ENCODE assay signal across 21 cellular contexts in the genomic region with DNA sequence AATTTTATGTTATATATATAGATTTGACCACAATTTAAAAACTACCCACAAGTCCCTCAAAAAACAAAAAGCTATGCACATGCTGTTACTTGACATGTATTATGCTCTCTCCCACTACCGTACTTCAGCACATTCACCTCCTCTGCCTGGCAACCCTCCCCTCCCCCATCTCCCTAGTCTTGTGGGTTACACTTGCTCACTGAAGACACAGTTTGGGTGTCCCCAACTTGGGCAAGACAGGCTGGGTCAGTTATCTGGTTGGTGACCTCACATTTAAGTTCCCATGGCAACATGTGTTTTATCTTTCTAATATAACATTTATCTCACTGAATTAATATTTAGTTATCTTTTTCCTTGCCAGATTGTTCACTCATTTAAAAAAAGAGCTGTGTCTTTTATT. TPM values are rescaled to one million over a fixed set of nuclear protein-coding genes. Genes with fewer than 3 reads are reported as not detected.
DNase-seq lines count a peak whose midpoint lies in the region; ATAC-seq and TF ChIP-seq lines count a peak whose summit lies in the region.
"Had no signal": no experiment of that assay in that cellular context is flagged by ENCODE, and none has a peak within 500 bp of the region (broad histone marks: within the 10 kb centered on the region; RNA-seq: fewer than 3 reads in every experiment).

No MANE protein-coding gene starts in this region.

- H3K9ac ChIP-seq in HUES48 (ENCODE audit: low read depth, low read length) = no peak overlapping the region
- no peak overlapping the region for H3K9ac ChIP-seq in smooth muscle cell (ENCODE audit: low read depth)

- H3K27me3 ChIP-seq in H7 (ENCODE audit: control insufficient read depth, insufficient read depth, low read length) (no peaks in the 10 kb centered on the region), HUES48 (ENCODE audit: control insufficient read depth, insufficient read depth, low read length) (no peaks in the 10 kb centered on the region), smooth muscle cell (ENCODE audit: low read depth) (no peaks in the 10 kb centered on the region), MG63 (no peaks in the 10 kb centered on the region)

- no peak overlapping the region for H3K4me2 ChIP-seq in smooth muscle cell

- peaks cover 100% of the 10 kb centered on the region for H4K20me1 ChIP-seq in smooth muscle cell (ENCODE audit: low read depth)

- peaks cover 19% of the 10 kb centered on the region for H3K36me3 ChIP-seq in H7 (replicated peaks; ENCODE audit: control insufficient read depth, insufficient read depth, low read length)
- H3K36me3 ChIP-seq in HUES48 (ENCODE audit: control insufficient read depth, insufficient read depth, low read length) = peaks cover 83% of the 10 kb centered on the region
- peaks cover 46% of the 10 kb centered on the region for H3K36me3 ChIP-seq in smooth muscle cell (ENCODE audit: low read depth)
- peaks cover 36% of the 10 kb centered on the region for H3K36me3 ChIP-seq in MG63

- TF ChIP-seq CTCF in smooth muscle cell (IDR thresholded peaks at IDR 0.05; ENCODE audit: borderline replicate concordance, insufficient read depth, poor library complexity, severe bottlenecking) = no peak

- H3K79me2 ChIP-seq in smooth muscle cell (ENCODE audit: low read depth) = peaks cover 91% of the 10 kb centered on the region

- no peak overlapping the region for H2AFZ ChIP-seq in smooth muscle cell (ENCODE audit: low read depth)

- H3K9me3 ChIP-seq in HUES48 (ENCODE audit: control insufficient read depth, insufficient read depth, low read length) (no peaks in the 10 kb centered on the region), smooth muscle cell (replicated peaks; ENCODE audit: low read depth) (no peaks in the 10 kb centered on the region), MG63 (no peaks in the 10 kb centered on the region)

- H3F3A ChIP-seq in smooth muscle cell (ENCODE audit: low read depth) = peaks cover 11% of the 10 kb centered on the region

- DNase-seq in H7 (peak; percentile 47), erythroblast (lab: John Stamatoyannopoulos, UW) (peak; percentile 8 to 28), smooth muscle cell (lab: John Stamatoyannopoulos, UW; ENCODE audit: unreplicated experiment) (no peak), MG63 (no peak)
- DNase-seq: ACHN; C1 segment of cervical spinal cord; CD8-positive, alpha-beta memory T cell; HCEC 1CT; NCI-H1417; NCI-H187; NCI-H2107; NCI-H2227 treated with DMSO at 0.1 percent for 48 hours; NCI-H510A treated with DMSO at 0.1 percent for 48 hours; NCI-H774; OCI-M1; SHP77 had no signal

- no peak overlapping the region for H3K4me3 ChIP-seq in H7 (ENCODE audit: insufficient read depth, low read depth, low read length)
- peak overlapping the region; percentile 32; the same call in 1 of the 2 replicates for H3K4me3 ChIP-seq in HUES48 (ENCODE audit: low read depth, low read length)
- no peak overlapping the region for H3K4me3 ChIP-seq in smooth muscle cell
- H3K4me3 ChIP-seq in MG63 = no peak overlapping the region
- H3K4me3 ChIP-seq: K562, SK-N-MC had no signal

- H3K4me1 ChIP-seq in HUES48 (ENCODE audit: control insufficient read depth, insufficient read depth, low read length) = peaks cover 12% of the 10 kb centered on the region
- H3K4me1 ChIP-seq in smooth muscle cell (ENCODE audit: low read depth) = no peaks in the 10 kb centered on the region

- TF ChIP-seq POLR2A in erythroblast (IDR thresholded peaks at IDR 0.05; ENCODE audit: low read length) = no peak

- ATAC-seq in HG03139 (IDR thresholded peaks at IDR 0.05; ENCODE audit: unreplicated experiment) (no peak), HG03432 (IDR thresholded peaks at IDR 0.05; ENCODE audit: unreplicated experiment) (no peak)
- ATAC-seq: K562 had no signal

- 96% methylated on average over 1 of the region's 1 CpG for WGBS in smooth muscle cell (ENCODE audit: low lambda C conversion rate)

- no peak overlapping the region for H3K27ac ChIP-seq in HUES48 (ENCODE audit: low read depth, low read length)
- peak overlapping the region; percentile 51 for H3K27ac ChIP-seq in smooth muscle cell (ENCODE audit: low read depth)
- H3K27ac ChIP-seq: SK-N-MC had no signal

RNA-seq across cellular contexts. Expression of gene SEC24D, which starts 32.7 kb away (rescaled TPM):
- 39.4 and 42.8 TPM in 2 replicates for total RNA-seq in H7 (2014; rRNA removed; shearing (Covaris generic))
- 228 and 237 TPM in 2 replicates for total RNA-seq in smooth muscle cell
- polyA plus RNA-seq in smooth muscle cell = 133 and 163 TPM in 2 replicates
- total RNA-seq in MG63 (2014; rRNA removed; shearing (Covaris generic); ENCODE audit: low replicate concordance) = 19.2 and 26.6 TPM in 2 replicates

Comparison
In these comparisons a context has a peak if more than half of its experiments do, and no peak if none do; other contexts are left out.
1. DNase-seq: peak in H7 (single experiment) and erythroblast (2 of 2); none in smooth muscle cell (single experiment) and MG63 (single experiment).